In the genomic region with DNA sequence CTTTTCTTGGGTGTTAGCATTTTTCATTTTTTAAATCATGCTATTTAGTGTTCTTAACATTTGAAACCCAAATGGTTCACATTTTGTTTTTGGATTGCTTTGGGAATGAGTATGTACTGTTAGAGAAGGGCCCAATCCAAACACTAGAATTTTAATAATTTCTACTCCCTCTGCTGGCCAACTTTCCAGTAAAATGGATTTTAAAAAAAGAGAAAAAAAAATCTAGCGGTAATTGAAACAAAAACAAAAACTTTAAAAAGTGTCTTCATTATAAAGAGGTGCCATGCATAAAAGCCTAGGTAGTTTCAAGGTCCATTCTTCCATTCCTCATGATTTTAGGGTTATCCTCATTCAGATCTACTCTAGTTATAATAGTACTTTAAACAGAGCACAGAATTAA, we compare ENCODE assay signal across 9 cellular contexts. TPM values are rescaled to one million over a fixed set of nuclear protein-coding genes. Genes with fewer than 3 reads are reported as not detected.
DNase-seq lines count a peak whose midpoint lies in the region; ATAC-seq and TF ChIP-seq lines count a peak whose summit lies in the region.
"Had no signal": no experiment of that assay in that cellular context is flagged by ENCODE, and none has a peak within 500 bp of the region (broad histone marks: within the 10 kb centered on the region; RNA-seq: fewer than 3 reads in every experiment).

No MANE protein-coding gene starts in this region.

- dilution Hi-C loops in IMR-90 (cut with HindIII; ENCODE audit: low sequenced_read_pairs, unreplicated experiment), result no loop called here

- no peak for TF ChIP-seq RAD21 in IMR-90 (IDR thresholded peaks at IDR 0.05; ENCODE audit: low read length)

- H2BK15ac ChIP-seq in IMR-90 (ENCODE audit: low read depth, low read length), result no peak overlapping the region; the same call in 2 of the 3 replicates

- TF ChIP-seq CTCF in CD8-positive, alpha-beta T cell (IDR thresholded peaks at IDR 0.05), result peak; percentile 34
- peak; percentile 45 for TF ChIP-seq CTCF in IMR-90 (conservative IDR thresholded peaks at IDR 0.05; ENCODE audit: low read depth, low read length)
- peak; percentile 17 to 40 for TF ChIP-seq CTCF in brain (conservative IDR thresholded peaks at IDR 0.05)
- no peak for TF ChIP-seq CTCF in GM10266 (IDR thresholded peaks at IDR 0.05; ENCODE audit: control insufficient read depth, insufficient read depth, low read depth, missing control alignments)
- TF ChIP-seq CTCF in ascending aorta (IDR thresholded peaks at IDR 0.05), result peak in 1 of 3 experiments; percentile 15

- peak overlapping the region; percentile 28 for H2BK5ac ChIP-seq in IMR-90 (ENCODE audit: low read depth, low read length, poor library complexity, severe bottlenecking)

- no peak overlapping the region for H3K9ac ChIP-seq in IMR-90 (ENCODE audit: low read depth, low read length)

- H3K36me3 ChIP-seq in CD8-positive, alpha-beta T cell (ENCODE audit: insufficient read depth, low read length), result peaks cover 50% of the 10 kb centered on the region
- H3K36me3 ChIP-seq in IMR-90 (ENCODE audit: control insufficient read depth, insufficient read depth, low read length) (no peaks in the 10 kb centered on the region), ascending aorta (no peaks in the 10 kb centered on the region)

- peak overlapping the region; percentile 74 for H3K27ac Mint-ChIP-seq in CD8-positive, alpha-beta T cell
- H3K27ac Mint-ChIP-seq in brain (no peak overlapping the region), naive B cell (no peak overlapping the region)

- H3K56ac ChIP-seq in IMR-90 (ENCODE audit: extremely low read depth, insufficient read depth, low read length), result no peak overlapping the region

- H3K14ac ChIP-seq in IMR-90 (replicated peaks; ENCODE audit: low read depth, low read length), result no peak overlapping the region

- H3K27me3 ChIP-seq in CD8-positive, alpha-beta T cell (ENCODE audit: insufficient read depth, low read length), result no peaks in the 10 kb centered on the region
- H3K27me3 ChIP-seq in IMR-90 (ENCODE audit: control insufficient read depth, insufficient read depth, low read length) (no peaks in the 10 kb centered on the region), ascending aorta (no peaks in the 10 kb centered on the region)
- H3K27me3 ChIP-seq: left lung had no signal

- H3K27ac ChIP-seq in CD8-positive, alpha-beta T cell (ENCODE audit: low read depth, low read length), result no peak overlapping the region
- H3K27ac ChIP-seq in IMR-90 (ENCODE audit: insufficient read depth, low read length), result no peak overlapping the region
- H3K27ac ChIP-seq in ascending aorta, result no peak overlapping the region
- H3K27ac ChIP-seq: left lung had no signal

- H4K8ac ChIP-seq in IMR-90 (ENCODE audit: low read depth in 2 of 2, low read length in 2 of 2), result no peak overlapping the region

- POLR2A ChIA-PET in CD8-positive, alpha-beta T cell (lab: Charles Lee), result no interaction called here
- POLR2A ChIA-PET in IMR-90 (lab: Charles Lee; ENCODE audit: unreplicated experiment), result no interaction called here

- no peak overlapping the region for H3K18ac ChIP-seq in IMR-90 (ENCODE audit: low read depth, low read length)

- H3K4me1 ChIP-seq in CD8-positive, alpha-beta T cell (ENCODE audit: insufficient read depth, low read length), result no peaks in the 10 kb centered on the region
- H3K4me1 ChIP-seq in IMR-90 (ENCODE audit: control insufficient read depth, insufficient read depth, low read length) (peaks cover 9% of the 10 kb centered on the region), ascending aorta (no peaks in the 10 kb centered on the region)

- intact Hi-C loops in CD8-positive, alpha-beta T cell (cut with DNase I, micrococcal nuclease), result loop anchor here (1.0 to 5.0 kb wide), 6 partner anchors 34 to 154 kb away; a partner anchor contains a TSS
- intact Hi-C loops in IMR-90 (cut with micrococcal nuclease), result loop anchor here (1.0 kb wide), 1 partner anchor 112 kb away; no protein-coding TSS in a partner anchor
- intact Hi-C loops in ascending aorta (cut with DNase I), result no loop called here

- ATAC-seq in CD8-positive, alpha-beta T cell, result no peak
- no peak for ATAC-seq in IMR-90 (ENCODE audit: low read depth)
- ATAC-seq in naive B cell (ENCODE audit: low read depth in 2 of 2), result no peak
- no peak for ATAC-seq in HG03045 (IDR thresholded peaks at IDR 0.05; ENCODE audit: unreplicated experiment)
- ATAC-seq: left lung, sciatic nerve had no signal

- no peak overlapping the region for H3K4me3 Mint-ChIP-seq in CD8-positive, alpha-beta T cell
- H3K4me3 Mint-ChIP-seq in brain (no peak overlapping the region), naive B cell (no peak overlapping the region)

- in situ Hi-C loops in IMR-90 (cut with MboI; ENCODE audit: low sequenced_read_pairs), result no loop called here

- H2BK120ac ChIP-seq in IMR-90 (ENCODE audit: low read depth, low read length), result no peak overlapping the region

- no peak overlapping the region for H2AFZ ChIP-seq in IMR-90 (replicated peaks; ENCODE audit: low read length, poor library complexity)

- no peak overlapping the region for H4K5ac ChIP-seq in IMR-90 (ENCODE audit: low read depth, low read length)

- no peak overlapping the region for H2AK9ac ChIP-seq in IMR-90 (replicated peaks; ENCODE audit: low read depth, low read length, poor library complexity)

- H3K9me3 ChIP-seq in CD8-positive, alpha-beta T cell (ENCODE audit: low read length), result no peaks in the 10 kb centered on the region
- H3K9me3 ChIP-seq in IMR-90 (ENCODE audit: control insufficient read depth, insufficient read depth, low read length) (no peaks in the 10 kb centered on the region), ascending aorta (no peaks in the 10 kb centered on the region)
- H3K9me3 ChIP-seq: left lung had no signal

- WGBS in IMR-90 (ENCODE audit: extremely low coverage in 2 of 2, insufficient read length in 1 of 2), 2 experiments, result no CpG with 5 or more reads among the region's 1 CpG

- H3K36me3 Mint-ChIP-seq in CD8-positive, alpha-beta T cell, result peaks cover 69% of the 10 kb centered on the region
- no peaks in the 10 kb centered on the region for H3K36me3 Mint-ChIP-seq in brain
- no peaks in the 10 kb centered on the region for H3K36me3 Mint-ChIP-seq in naive B cell

- no peak overlapping the region for H2AK5ac ChIP-seq in IMR-90 (ENCODE audit: low read depth, low read length)

- CTCF ChIA-PET in CD8-positive, alpha-beta T cell (lab: Charles Lee), result no interaction called here
- CTCF ChIA-PET in IMR-90 (lab: Yijun Ruan, JAX), result no interaction called here

- BruUV-seq in IMR-90 (replicated peaks; lab: Mats Ljungman, UMichigan), result no TSS peak

- no peak overlapping the region for H4K91ac ChIP-seq in IMR-90 (ENCODE audit: insufficient read depth, low read depth, low read length)

- no peak for DNase-seq in CD8-positive, alpha-beta T cell
- DNase-seq in IMR-90, result peak; percentile 27
- peak; percentile 8 for DNase-seq in naive B cell
- no peak for DNase-seq in GM10266 (ENCODE audit: extremely low spot score)
- DNase-seq in ascending aorta (ENCODE audit: low spot score in 2 of 2), result no peak
- DNase-seq: left lung had no signal

- no peak overlapping the region for H3K4me2 ChIP-seq in IMR-90 (ENCODE audit: low read depth, low read length)

- H3K4ac ChIP-seq in IMR-90 (ENCODE audit: low read depth, low read length), result no peak overlapping the region

- peaks cover 0 to 3% of the 10 kb centered on the region in 2 experiments; a peak in 1 of 4 replicates for H3K79me1 ChIP-seq in IMR-90 (ENCODE audit: low read depth in 1 of 2, low read length in 2 of 2)

- H3K9me1 ChIP-seq in IMR-90 (ENCODE audit: insufficient read depth, low read length), result peaks cover 13% of the 10 kb centered on the region

- no peak overlapping the region for H3K23ac ChIP-seq in IMR-90 (ENCODE audit: low read depth, low read length)

- H3K4me3 ChIP-seq in CD8-positive, alpha-beta T cell (ENCODE audit: low read depth, low read length), result no peak overlapping the region
- no peak overlapping the region for H3K4me3 ChIP-seq in IMR-90 (ENCODE audit: insufficient read depth, low read depth, low read length)
- no peak overlapping the region for H3K4me3 ChIP-seq in ascending aorta
- H3K4me3 ChIP-seq: left lung had no signal

- TF ChIP-seq POLR2A in IMR-90 (IDR thresholded peaks at IDR 0.05; ENCODE audit: low read depth, low read length), result no peak

- H3K27me3 Mint-ChIP-seq in CD8-positive, alpha-beta T cell (ENCODE audit: low read depth), result no peaks in the 10 kb centered on the region
- peaks cover 9% of the 10 kb centered on the region for H3K27me3 Mint-ChIP-seq in brain
- peaks cover 0 to 6% (median 0%) of the 10 kb centered on the region in 3 donors for H3K27me3 Mint-ChIP-seq in naive B cell

- H2BK20ac ChIP-seq in IMR-90 (ENCODE audit: low read depth, low read length), result no peak overlapping the region; the same call in 1 of the 2 replicates

- H3K4me1 Mint-ChIP-seq in CD8-positive, alpha-beta T cell (ENCODE audit: low read depth), result peaks cover 13% of the 10 kb centered on the region
- peaks cover 12% of the 10 kb centered on the region for H3K4me1 Mint-ChIP-seq in brain
- H3K4me1 Mint-ChIP-seq in naive B cell, result no peaks in the 10 kb centered on the region

- H3K9me3 Mint-ChIP-seq in CD8-positive, alpha-beta T cell, result no peaks in the 10 kb centered on the region
- H3K9me3 Mint-ChIP-seq in brain (no peaks in the 10 kb centered on the region), naive B cell (no peaks in the 10 kb centered on the region)

- no peaks in the 10 kb centered on the region for H4K20me1 ChIP-seq in IMR-90 (ENCODE audit: insufficient read depth, low read length)

TF ChIP-seq in IMR-90, 13 proteins besides CTCF, POLR2A, EP300 and RAD21:
- TF ChIP-seq NFE2L2 (IDR thresholded peaks at IDR 0.05; ENCODE audit: low read depth, low read length), result no peak
- TF ChIP-seq SMC3 (IDR thresholded peaks at IDR 0.05; ENCODE audit: low read depth, low read length), result peak; percentile 35; the same call in 1 of the 2 replicates

RNA-seq across cellular contexts. Expression of a gene that starts 32.1 kb away (rescaled TPM):
- total RNA-seq in CD8-positive, alpha-beta T cell, result 100 to 1,000 TPM; 116 to 128 TPM
- 35.7 and 45.0 TPM in 2 replicates for total RNA-seq in IMR-90 (2012; rRNA removed)
- polyA plus RNA-seq in IMR-90 (2012; rRNA removed), result 2.8 and 4.1 TPM in 2 replicates
- 0.29 and 0.67 TPM in 2 replicates for polyA plus RNA-seq in IMR-90 (2012; cell fraction: cytosol; rRNA removed)
- 1.7 and 19.0 TPM in 2 replicates for polyA plus RNA-seq in IMR-90 (2012; cell fraction: nucleus; rRNA removed; ENCODE audit: low replicate concordance)
- polyA plus RNA-seq in brain (ENCODE audit: insufficient read depth, low read depth, low replicate concordance), result 1.3 TPM
- 10 to 100 TPM in 5 of 6 donors, 1 to 10 TPM in 1; 3.9 to 25.9 (median 17.7) TPM for polyA plus RNA-seq in naive B cell (ENCODE audit: low read depth in 6 of 6)
- total RNA-seq in ascending aorta, result 12.1 TPM

Comparison
In these comparisons a context has a peak if more than half of its experiments do, and no peak if none do; other contexts are left out.
1. DNase-seq: peak in IMR-90 (single experiment) and naive B cell (single experiment); none in CD8-positive, alpha-beta T cell (0 of 7), GM10266 (single experiment) and ascending aorta (0 of 2).